In genomic region chr16:69105501-69106361, GRCh38 we compare ENCODE assay signal across 9 cellular contexts. TPM values are rescaled to one million over a fixed set of nuclear protein-coding genes. Genes with fewer than 3 reads are reported as not detected.
DNase-seq lines count a peak whose midpoint lies in the region; ATAC-seq and TF ChIP-seq lines count a peak whose summit lies in the region.
"Had no signal": no experiment of that assay in that cellular context is flagged by ENCODE, and none has a peak within 500 bp of the region (broad histone marks: within the 10 kb centered on the region; RNA-seq: fewer than 3 reads in every experiment).

TSS of gene HAS3 (plus strand) at chr16:69105653. CDS start at chr16:69109396, 3,743 bp downstream.

- 2% methylated on average over 7 to 25 of the region's 80 CpGs for WGBS in upper lobe of left lung, 2 donors

- H3K79me2 ChIP-seq in fibroblast of lung (ENCODE audit: control insufficient read depth, insufficient read depth, low read length), result no peaks in the 10 kb centered on the region

- H3K36me3 ChIP-seq in fibroblast of lung (ENCODE audit: control insufficient read depth, insufficient read depth, low read length), result peaks cover 2% of the 10 kb centered on the region
- peaks cover 6 to 16% (median 10%) of the 10 kb centered on the region in 4 donors for H3K36me3 ChIP-seq in upper lobe of left lung

- no peak for TF ChIP-seq EP300 in upper lobe of left lung (IDR thresholded peaks at IDR 0.05)

- H3K27ac ChIP-seq in fibroblast of lung (ENCODE audit: insufficient read depth, low read length) (no peak within 1 kb of the TSS), upper lobe of left lung (peak within 1 kb of the TSS; percentile 32 to 72 (median 44))

- H4K20me1 ChIP-seq in fibroblast of lung (ENCODE audit: control insufficient read depth, extremely low read depth, insufficient read depth, low read length), result no peaks in the 10 kb centered on the region

- H3K27me3 ChIP-seq in fibroblast of lung (ENCODE audit: control insufficient read depth, insufficient read depth, low read length) (no peaks in the 10 kb centered on the region), upper lobe of left lung (peaks cover 0 to 19% (median 8%) of the 10 kb centered on the region in 4 donors)

- H3K4me3 ChIP-seq in AG10803 (ENCODE audit: low read length), result peak within 1 kb of the TSS; percentile 59
- peak within 1 kb of the TSS; percentile 49 to 63 (median 54) for H3K4me3 ChIP-seq in fibroblast of lung (replicated peaks in 1 of 4; ENCODE audit: control extremely low read depth in 1 of 4, insufficient read depth in 1 of 4, low read depth in 3 of 4, low read length in 4 of 4)
- peak within 1 kb of the TSS; percentile 45 to 67 (median 54) for H3K4me3 ChIP-seq in upper lobe of left lung

- TF ChIP-seq POLR2A in upper lobe of left lung (IDR thresholded peaks at IDR 0.05), result peak in 1 of 4 donors; percentile 84

- DNase-seq in AG10803 (ENCODE audit: low read depth) (peak; percentile 54), NCI-H1694 (lab: John Stamatoyannopoulos, UW) (peak; percentile 42), fibroblast of lung (ENCODE audit: low read depth in 2 of 2) (peak; percentile 53 to 65), myocyte (ENCODE audit: low read depth) (peak; percentile 69), upper lobe of left lung (peak; percentile 72 to 95)
- peak; percentile 38 to 47 for DNase-seq in activated CD4-positive, alpha-beta T cell treated with anti-CD3 and anti-CD28 coated beads, Interleukin-2, amount 50 U/mL, for 48 hours

- H2AFZ ChIP-seq in fibroblast of lung (ENCODE audit: low read length), result peak within 1 kb of the TSS; percentile 46

- no peaks in the 10 kb centered on the region for H3K9me3 ChIP-seq in fibroblast of lung (ENCODE audit: control insufficient read depth, insufficient read depth, low read depth, low read length)
- H3K9me3 ChIP-seq in upper lobe of left lung, result no peaks in the 10 kb centered on the region

- peaks cover 5% of the 10 kb centered on the region for H3K4me1 ChIP-seq in fibroblast of lung (ENCODE audit: control insufficient read depth, extremely low read depth, insufficient read depth, low read length)
- H3K4me1 ChIP-seq in upper lobe of left lung, result peaks cover 24 to 45% (median 31%) of the 10 kb centered on the region in 4 donors

- ATAC-seq in upper lobe of left lung (ENCODE audit: low FRiP score in 2 of 2), result peak; percentile 54 to 75
- no peak for ATAC-seq in HG03025 (IDR thresholded peaks at IDR 0.05; ENCODE audit: low FRiP score, unreplicated experiment)

- H3K4me2 ChIP-seq in fibroblast of lung (ENCODE audit: extremely low read depth, insufficient read depth, low read length), result peak within 1 kb of the TSS; percentile 98

- H3K9ac ChIP-seq in fibroblast of lung (ENCODE audit: insufficient read depth, low read length), result no peak within 1 kb of the TSS

- peak; percentile 48 for TF ChIP-seq CTCF in AG10803 (conservative IDR thresholded peaks at IDR 0.05; ENCODE audit: low read length)
- peak; percentile 46 for TF ChIP-seq CTCF in GM12873 (IDR thresholded peaks at IDR 0.05; ENCODE audit: insufficient read depth, low read depth, low read length, missing control alignments)
- TF ChIP-seq CTCF in fibroblast of lung (conservative IDR thresholded peaks at IDR 0.05 in 1 of 2, IDR thresholded peaks at IDR 0.05 in 1 of 2; ENCODE audit: low read depth in 1 of 2, low read length in 2 of 2), result no peak
- peak in 1 of 6 experiments; percentile 30 for TF ChIP-seq CTCF in upper lobe of left lung (IDR thresholded peaks at IDR 0.05)

RNA-seq across cellular contexts. Expression of gene HAS3, which starts in this region (rescaled TPM):
- total RNA-seq in fibroblast of lung (0.26 and 0.33 TPM in 2 replicates), myocyte (0.08 TPM in 1 of 2 replicates, not detected in the other), upper lobe of left lung (10 to 100 TPM in 4 of 6 donors, 1 to 10 TPM in 2; 4.5 to 32.0 (median 15.8) TPM)
- 0.19 and 0.27 TPM in 2 replicates for polyA plus RNA-seq in fibroblast of lung
- 0.12 and 0.20 TPM in 2 replicates for polyA plus RNA-seq in fibroblast of lung (2012)
- not detected in 2 replicates for polyA minus RNA-seq in fibroblast of lung (ENCODE audit: low replicate concordance)
- polyA plus RNA-seq in myocyte (2012), result 1.3 TPM
- total RNA-seq: NCI-H460 had no signal

Comparison
In these comparisons a context has a peak if more than half of its experiments do, and no peak if none do; other contexts are left out.
1. Peak in DNase-seq, H3K4me3 ChIP-seq and H3K4me2 ChIP-seq in fibroblast of lung; RNA of the gene not detected or under 1 TPM.
2. CTCF ChIP-seq: peak in AG10803 (single experiment) and GM12873 (single experiment); none in fibroblast of lung (0 of 2).
3. Peak in every context shown above with its lines, with median percentiles within 50 percentile points of each other: DNase-seq and H3K4me3 ChIP-seq.